ENCODE assay signal across 12 cellular contexts in genomic region chr4:15478724-15479088, GRCh38. TPM values are rescaled to one million over a fixed set of nuclear protein-coding genes. Genes with fewer than 3 reads are reported as not detected.
DNase-seq lines count a peak whose midpoint lies in the region; ATAC-seq, FAIRE-seq and TF ChIP-seq lines count a peak whose summit lies in the region.
"Had no signal": no experiment of that assay in that cellular context is flagged by ENCODE, and none has a peak within 500 bp of the region (broad histone marks: within the 10 kb centered on the region; RNA-seq: fewer than 3 reads in every experiment).

No MANE protein-coding gene starts in this region.

- peaks cover 7% of the 10 kb centered on the region for H3K36me3 Mint-ChIP-seq in astrocyte (ENCODE audit: low read depth, unreplicated experiment)
- H3K36me3 Mint-ChIP-seq: activated CD4-positive, alpha-beta memory T cell treated with anti-CD3 and anti-CD28 coated beads for 36 hours; CD4-positive, CD25-positive, alpha-beta regulatory T cell; stimulated activated memory B cell treated with anti-CD40 and anti-IgM and Interleukin-4, amounts not matched to agents 10 μg/mL and 1 μg/mL and 100 μg/mL, for 72 hours had no signal

- H3K27ac ChIP-seq in HUES64 (ENCODE audit: low read depth, low read length) (no peak overlapping the region), astrocyte (ENCODE audit: low read depth, low read length) (no peak overlapping the region), mesodermal cell (ENCODE audit: low read depth, low read length, severe bottlenecking) (no peak overlapping the region), upper lobe of right lung (no peak overlapping the region)

- peak overlapping the region; percentile 86 for H3K4me3 Mint-ChIP-seq in astrocyte (ENCODE audit: unreplicated experiment)
- H3K4me3 Mint-ChIP-seq: activated CD4-positive, alpha-beta memory T cell treated with anti-CD3 and anti-CD28 coated beads for 36 hours; CD4-positive, CD25-positive, alpha-beta regulatory T cell; stimulated activated memory B cell treated with anti-CD40 and anti-IgM and Interleukin-4, amounts not matched to agents 10 μg/mL and 1 μg/mL and 100 μg/mL, for 72 hours had no signal

- H3K27ac Mint-ChIP-seq in astrocyte (ENCODE audit: unreplicated experiment): peak overlapping the region; percentile 80
- H3K27ac Mint-ChIP-seq: activated CD4-positive, alpha-beta memory T cell treated with anti-CD3 and anti-CD28 coated beads for 36 hours; CD4-positive, CD25-positive, alpha-beta regulatory T cell; stimulated activated memory B cell treated with anti-CD40 and anti-IgM and Interleukin-4, amounts not matched to agents 10 μg/mL and 1 μg/mL and 100 μg/mL, for 72 hours had no signal

- H3K4me1 Mint-ChIP-seq in astrocyte (ENCODE audit: low read depth, unreplicated experiment): peaks cover 14% of the 10 kb centered on the region
- H3K4me1 Mint-ChIP-seq: CD4-positive, CD25-positive, alpha-beta regulatory T cell; stimulated activated memory B cell treated with anti-CD40 and anti-IgM and Interleukin-4, amounts not matched to agents 10 μg/mL and 1 μg/mL and 100 μg/mL, for 72 hours had no signal

- FAIRE-seq in astrocyte (lab: Jason Lieb, UNC): no peak

- no peak for DNase-seq in astrocyte (ENCODE audit: low read depth)
- DNase-seq in upper lobe of right lung: no peak
- DNase-seq in activated gamma-delta T cell (lab: John Stamatoyannopoulos, UW): no peak
- DNase-seq: activated CD4-positive, alpha-beta memory T cell treated with anti-CD3 and anti-CD28 coated beads for 36 hours; effector memory CD4-positive, alpha-beta T cell; stimulated activated CD4-positive, alpha-beta T cell treated with anti-CD3 and anti-CD28 coated beads, Interleukin-4, amount 100 ng/mL, for 4 hours had no signal

- H3K4me2 ChIP-seq in astrocyte (ENCODE audit: low read length): no peak overlapping the region

- H3K9me3 Mint-ChIP-seq in astrocyte (ENCODE audit: unreplicated experiment): no peaks in the 10 kb centered on the region
- H3K9me3 Mint-ChIP-seq: activated CD4-positive, alpha-beta memory T cell treated with anti-CD3 and anti-CD28 coated beads for 36 hours; stimulated activated memory B cell treated with anti-CD40 and anti-IgM and Interleukin-4, amounts not matched to agents 10 μg/mL and 1 μg/mL and 100 μg/mL, for 72 hours had no signal

- no peaks in the 10 kb centered on the region for H3K27me3 Mint-ChIP-seq in astrocyte (ENCODE audit: low read depth, unreplicated experiment)
- H3K27me3 Mint-ChIP-seq: activated CD4-positive, alpha-beta memory T cell treated with anti-CD3 and anti-CD28 coated beads for 36 hours had no signal

- H3K4me3 ChIP-seq in HUES64 (ENCODE audit: low read length): 0 out of 2 replicates have a peak overlapping the region, but pooled peaks have one; percentile 61
- peak overlapping the region; percentile 70 for H3K4me3 ChIP-seq in astrocyte (ENCODE audit: insufficient read depth, low read depth, low read length)
- peak overlapping the region; percentile 44 for H3K4me3 ChIP-seq in mesodermal cell (ENCODE audit: extremely low read depth, insufficient read depth, low read length, poor library complexity, severe bottlenecking)
- H3K4me3 ChIP-seq in upper lobe of right lung: peak overlapping the region; percentile 57

- H3K79me2 ChIP-seq in astrocyte (ENCODE audit: insufficient read depth, low read length): peaks cover 6% of the 10 kb centered on the region

- ATAC-seq in upper lobe of right lung (no peak), HG03139 (IDR thresholded peaks at IDR 0.05; ENCODE audit: unreplicated experiment) (no peak), GM21381 (IDR thresholded peaks at IDR 0.05; ENCODE audit: unreplicated experiment) (no peak)
- ATAC-seq: stimulated activated memory B cell treated with anti-CD40 and anti-IgM and Interleukin-4, amounts not matched to agents 10 μg/mL and 1 μg/mL and 100 μg/mL, for 72 hours had no signal

- H3K9ac ChIP-seq in HUES64 (ENCODE audit: low read depth, low read length) (no peak overlapping the region), astrocyte (ENCODE audit: low read length) (no peak overlapping the region)

- intact Hi-C loops in upper lobe of right lung (cut with DNase I): loop anchor here (5.0 kb wide), 1 partner anchor 169 kb away; no protein-coding TSS in a partner anchor

- peaks cover 8% of the 10 kb centered on the region; the same call in 1 of the 2 replicates for H3K4me1 ChIP-seq in HUES64 (ENCODE audit: insufficient read depth, low read length)
- H3K4me1 ChIP-seq in astrocyte (ENCODE audit: insufficient read depth, low read length): peaks cover 14% of the 10 kb centered on the region
- peaks cover 13% of the 10 kb centered on the region for H3K4me1 ChIP-seq in mesodermal cell (ENCODE audit: control insufficient read depth, insufficient read depth, low read length, poor library complexity, severe bottlenecking)
- no peaks in the 10 kb centered on the region for H3K4me1 ChIP-seq in upper lobe of right lung

- H3K36me3 ChIP-seq in HUES64 (ENCODE audit: insufficient read depth, low read length) (0 out of 2 replicates have a peak, but pooled peaks cover 4% of the 10 kb centered on the region), astrocyte (ENCODE audit: insufficient read depth, low read length) (peaks cover 2% of the 10 kb centered on the region), mesodermal cell (ENCODE audit: control insufficient read depth, insufficient read depth, low read length) (peaks cover 14% of the 10 kb centered on the region), upper lobe of right lung (no peaks in the 10 kb centered on the region)

- H3K27me3 ChIP-seq in HUES64 (ENCODE audit: insufficient read depth, low read length) (no peaks in the 10 kb centered on the region), astrocyte (ENCODE audit: insufficient read depth, low read length) (no peaks in the 10 kb centered on the region), upper lobe of right lung (no peaks in the 10 kb centered on the region)

- H2AFZ ChIP-seq in astrocyte (ENCODE audit: low read depth, low read length): no peak overlapping the region

- H3K9me3 ChIP-seq in HUES64 (ENCODE audit: insufficient read depth, low read depth, low read length) (no peaks in the 10 kb centered on the region), astrocyte (ENCODE audit: insufficient read depth, low read depth, low read length) (no peaks in the 10 kb centered on the region), mesodermal cell (ENCODE audit: control insufficient read depth, low read length) (no peaks in the 10 kb centered on the region), upper lobe of right lung (no peaks in the 10 kb centered on the region)

- TF ChIP-seq CTCF in astrocyte (IDR thresholded peaks at IDR 0.05; ENCODE audit: insufficient read depth, low read depth, low read length): no peak
- TF ChIP-seq CTCF in upper lobe of right lung (IDR thresholded peaks at IDR 0.05): no peak

- 76% methylated on average over 5 of the region's 5 CpGs for WGBS in HUES64
- 47 to 75% methylated on average over 2 to 3 of the region's 5 CpGs for WGBS in mesodermal cell (ENCODE audit: insufficient coverage in 2 of 2), 2 experiments

- no peaks in the 10 kb centered on the region for H4K20me1 ChIP-seq in astrocyte (ENCODE audit: insufficient read depth, low read length)

RNA-seq across cellular contexts. Expression of gene CC2D2A, which starts 9.0 kb away (rescaled TPM):
- polyA plus RNA-seq in HUES64 (2013, experiment 1 of 2): 11.5 TPM
- polyA plus RNA-seq in HUES64 (2013, experiment 2 of 2): 17.1 TPM
- total RNA-seq in astrocyte: 14.0 and 16.0 TPM in 2 replicates
- 19.9 TPM for polyA plus RNA-seq in mesodermal cell (2013, experiment 1 of 2)
- 26.9 TPM for polyA plus RNA-seq in mesodermal cell (2013, experiment 2 of 2)
- 15.5 TPM for total RNA-seq in upper lobe of right lung
- total RNA-seq: activated CD4-positive, alpha-beta memory T cell treated with anti-CD3 and anti-CD28 coated beads for 36 hours; CD4-positive, CD25-positive, alpha-beta regulatory T cell had no signal

RNA-seq across cellular contexts. Expression of gene C1QTNF7, which starts 50.9 kb away (rescaled TPM):
- not detected for polyA plus RNA-seq in HUES64 (2013, experiment 1 of 2)
- polyA plus RNA-seq in HUES64 (2013, experiment 2 of 2): not detected
- total RNA-seq in astrocyte (not detected in 2 replicates), upper lobe of right lung (15.1 TPM)
- not detected for polyA plus RNA-seq in mesodermal cell (2013, experiment 1 of 2)
- 0.20 TPM for polyA plus RNA-seq in mesodermal cell (2013, experiment 2 of 2)
- total RNA-seq: activated CD4-positive, alpha-beta memory T cell treated with anti-CD3 and anti-CD28 coated beads for 36 hours; CD4-positive, CD25-positive, alpha-beta regulatory T cell had no signal
- polyA plus RNA-seq: CD4-positive, CD25-positive, alpha-beta regulatory T cell had no signal

Comparison
In these comparisons a context has a peak if more than half of its experiments do, and no peak if none do; other contexts are left out.
1. RNA of gene C1QTNF7, which starts 50.9 kb away (total RNA-seq): 15.1 TPM in upper lobe of right lung (single experiment); not detected in astrocyte; every median in the first group is over 10 times any median in the second.
2. Peak in every context shown above with its lines, with median percentiles within 50 percentile points of each other: H3K4me3 ChIP-seq.